In the genomic region with DNA sequence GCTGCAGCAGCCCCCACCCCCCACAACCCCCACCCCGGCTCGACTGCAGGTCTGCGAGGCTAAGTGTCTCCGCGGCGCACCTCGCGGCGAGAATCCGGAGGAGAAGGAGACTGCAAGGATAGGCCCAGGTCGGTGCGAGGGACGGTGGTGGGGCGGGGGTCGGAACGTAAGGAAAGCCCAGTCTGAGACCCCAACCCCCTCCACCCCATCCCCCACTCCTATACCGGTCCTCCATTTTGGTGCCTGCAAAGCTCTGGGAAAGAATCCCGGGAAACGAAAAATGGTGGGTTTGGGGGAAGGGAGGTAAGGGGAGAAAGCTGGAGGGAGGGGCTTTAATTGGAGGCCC, we compare ENCODE assay signal across 8 cellular contexts.
DNase-seq lines count a peak whose midpoint lies in the region.

No MANE protein-coding gene starts in this region.

- DNase-seq in DMS79 (lab: John Stamatoyannopoulos, UW) (peak; percentile 51), NCI-H146 (lab: John Stamatoyannopoulos, UW) (peak; percentile 64), astrocyte of the hippocampus (ENCODE audit: low read depth, low spot score) (peak; percentile 52), iPS-NIHi11 (ENCODE audit: low spot score) (peak; percentile 35), germinal center (ENCODE audit: low spot score) (no peak), COLO668 (lab: John Stamatoyannopoulos, UW; ENCODE audit: unreplicated experiment) (no peak), T1000 (lab: John Stamatoyannopoulos, UW) (no peak)
- DNase-seq in stimulated activated naive CD4-positive, alpha-beta T cell treated with Interleukin-2 at 50 U/mL for 16 hours (lab: John Stamatoyannopoulos, UW): peak; percentile 0

Comparison
In these comparisons a context has a peak if more than half of its experiments do, and no peak if none do; other contexts are left out.
1. DNase-seq: peak in DMS79 (single experiment), NCI-H146 (single experiment), astrocyte of the hippocampus (single experiment), iPS-NIHi11 (single experiment) and stimulated activated naive CD4-positive, alpha-beta T cell treated with Interleukin-2 at 50 U/mL for 16 hours (single experiment); none in germinal center (single experiment), COLO668 (single experiment) and T1000 (single experiment).